ENCODE assay signal across 22 cellular contexts in the genomic region with DNA sequence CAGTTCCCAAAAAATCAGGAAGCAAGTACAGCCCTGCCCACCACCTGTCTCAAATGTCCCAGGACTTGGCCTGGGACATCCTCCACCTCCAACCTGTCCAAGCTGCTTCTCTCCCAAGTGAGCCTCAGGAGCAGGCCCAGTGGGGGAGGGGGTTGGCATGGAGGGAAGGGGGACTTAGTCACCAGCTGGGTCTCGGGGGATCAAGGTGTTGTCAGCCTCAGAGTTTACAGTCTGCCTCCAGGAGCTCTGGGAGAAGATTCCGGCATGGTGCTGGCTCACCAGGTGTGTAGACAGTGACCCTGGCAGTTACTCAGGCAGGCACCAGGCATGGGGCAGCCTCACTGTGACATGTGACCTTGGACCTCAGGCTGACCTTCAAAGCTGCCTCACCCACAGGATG. TPM values are rescaled to one million over a fixed set of nuclear protein-coding genes. Genes with fewer than 3 reads are reported as not detected.
DNase-seq lines count a peak whose midpoint lies in the region; ATAC-seq and TF ChIP-seq lines count a peak whose summit lies in the region.
"Had no signal": no experiment of that assay in that cellular context is flagged by ENCODE, and none has a peak within 500 bp of the region (broad histone marks: within the 10 kb centered on the region; RNA-seq: fewer than 3 reads in every experiment).

No MANE protein-coding gene starts in this region.

- peak; percentile 54 for DNase-seq in H7
- no peak for DNase-seq in mesenchymal stem cell
- DNase-seq in mucosa of descending colon: no peak
- DNase-seq in OCI-M2 (lab: John Stamatoyannopoulos, UW; ENCODE audit: unreplicated experiment): no peak
- no peak for DNase-seq in hypothalamus (lab: John Stamatoyannopoulos, UW)
- DNase-seq in kidney tubule cell (ENCODE audit: low spot score): no peak
- DNase-seq: activated CD4-positive, CD25-positive, alpha-beta regulatory T cell treated with anti-CD3 and anti-CD28 coated beads, Interleukin-2, amount 50 U/mL, for 72 hours; activated effector memory CD4-positive, alpha-beta T cell treated with anti-CD3 and anti-CD28 coated beads, Interleukin-2, amount 50 U/mL, for 16 hours; AML-193; Calu3; GOT3; kidney glomerular epithelial cell; NCI-H1436; NCI-H2227 treated with DMSO at 0.1 percent for 48 hours; NK-92 treated with Interleukin-12 subunit alpha and Interleukin-12 subunit beta, amount 100 ng/mL, for 24 hours; SHP77 treated with DMSO at 0.1 percent for 48 hours; stimulated activated naive CD8-positive, alpha-beta T cell treated with anti-CD3 and anti-CD28 coated beads, Interleukin-15, amount 100 ng/mL, for 72 hours had no signal

- no peak overlapping the region for H3K4ac ChIP-seq in mesenchymal stem cell (ENCODE audit: low read depth in 1 of 2, low read length in 2 of 2)

- no peak overlapping the region for H3K14ac ChIP-seq in mesenchymal stem cell (ENCODE audit: low read length in 2 of 2)

- H3K9me3 ChIP-seq in mesenchymal stem cell (ENCODE audit: control insufficient read depth, low read length): no peaks in the 10 kb centered on the region
- no peaks in the 10 kb centered on the region for H3K9me3 ChIP-seq in subcutaneous abdominal adipose tissue (ENCODE audit: control insufficient read depth in 5 of 5, low read length in 5 of 5)
- H3K9me3 ChIP-seq in mucosa of descending colon: no peaks in the 10 kb centered on the region

- H2BK12ac ChIP-seq in mesenchymal stem cell (ENCODE audit: low read length in 2 of 2): peak overlapping the region; percentile 4 to 11

- no peak for TF ChIP-seq CTCF in mucosa of descending colon (IDR thresholded peaks at IDR 0.05)

- intact Hi-C loops in mucosa of descending colon (cut with DNase I, micrococcal nuclease): no loop called here

- no peak overlapping the region for H3K4me3 ChIP-seq in H7 (ENCODE audit: insufficient read depth, low read depth, low read length)
- peak overlapping the region in 1 of 2 experiments; percentile 20 for H3K4me3 ChIP-seq in mesenchymal stem cell (ENCODE audit: insufficient read depth in 1 of 2, low read depth in 1 of 2, low read length in 2 of 2)
- no peak overlapping the region for H3K4me3 ChIP-seq in subcutaneous abdominal adipose tissue (ENCODE audit: low read depth in 1 of 5, low read length in 5 of 5)
- H3K4me3 ChIP-seq in mucosa of descending colon: no peak overlapping the region
- H3K4me3 ChIP-seq: GM12878 had no signal

- peaks cover 15% of the 10 kb centered on the region for H3K79me1 ChIP-seq in mesenchymal stem cell (replicated peaks; ENCODE audit: low read length, poor library complexity, severe bottlenecking)

- H2BK120ac ChIP-seq in mesenchymal stem cell (ENCODE audit: low read depth, low read length): no peak overlapping the region

- H3K27ac ChIP-seq in angular gyrus (ENCODE audit: low read depth, low read length) (peak overlapping the region; percentile 48), mesenchymal stem cell (ENCODE audit: low read length, poor library complexity, severe bottlenecking) (no peak overlapping the region), subcutaneous abdominal adipose tissue (ENCODE audit: low read depth, low read length) (peak overlapping the region; percentile 85)
- H3K27ac ChIP-seq: epithelial cell of prostate had no signal

- H3K18ac ChIP-seq in mesenchymal stem cell (ENCODE audit: low read depth in 1 of 2, low read length in 2 of 2): no peak overlapping the region

- H3K4me1 ChIP-seq in mesenchymal stem cell (ENCODE audit: control insufficient read depth, insufficient read depth, low read depth, low read length) (peaks cover 37% of the 10 kb centered on the region), subcutaneous abdominal adipose tissue (ENCODE audit: control insufficient read depth in 5 of 5, insufficient read depth in 5 of 5, low read length in 5 of 5) (peaks cover 27 to 83% (median 75%) of the 10 kb centered on the region in 5 donors), mucosa of descending colon (ENCODE audit: low read depth) (peaks cover 3% of the 10 kb centered on the region)

- no peak overlapping the region for H4K8ac ChIP-seq in mesenchymal stem cell (ENCODE audit: low read length)

- H3K4me2 ChIP-seq in mesenchymal stem cell (ENCODE audit: low read length, poor library complexity, severe bottlenecking): no peak overlapping the region

- H2BK5ac ChIP-seq in mesenchymal stem cell (ENCODE audit: low read depth, low read length, poor library complexity, severe bottlenecking): no peak overlapping the region

- 88% methylated on average over 2 of the region's 2 CpGs for WGBS in mesenchymal stem cell

- H2AK5ac ChIP-seq in mesenchymal stem cell (ENCODE audit: low read length, severe bottlenecking): peak overlapping the region; percentile 51

- no peak overlapping the region for H2AFZ ChIP-seq in mesenchymal stem cell (ENCODE audit: low read depth, low read length)

- no peaks in the 10 kb centered on the region for H3K27me3 ChIP-seq in H7 (ENCODE audit: control insufficient read depth, insufficient read depth, low read length)
- H3K27me3 ChIP-seq in mesenchymal stem cell (ENCODE audit: control insufficient read depth in 1 of 2, insufficient read depth in 1 of 2, low read length in 2 of 2): peaks cover 10 to 15% of the 10 kb centered on the region in 2 experiments
- no peaks in the 10 kb centered on the region for H3K27me3 ChIP-seq in subcutaneous abdominal adipose tissue (ENCODE audit: control insufficient read depth in 5 of 5, insufficient read depth in 4 of 5, low read length in 5 of 5)

- no peak overlapping the region for H3K23ac ChIP-seq in mesenchymal stem cell (ENCODE audit: low read length in 2 of 2)

- no peak for ATAC-seq in mucosa of descending colon
- ATAC-seq: GM12878; stimulated activated naive CD8-positive, alpha-beta T cell treated with anti-CD3 and anti-CD28 coated beads, Interleukin-15, amount 100 ng/mL, for 72 hours had no signal

- no peak overlapping the region for H4K91ac ChIP-seq in mesenchymal stem cell (ENCODE audit: low read length)

- peak overlapping the region; percentile 15 for H3K9ac ChIP-seq in mesenchymal stem cell (ENCODE audit: low read length)
- peak overlapping the region in 3 of 5 donors; percentile 1 to 28 (median 21) for H3K9ac ChIP-seq in subcutaneous abdominal adipose tissue (ENCODE audit: low read length in 5 of 5)

- H2BK15ac ChIP-seq in mesenchymal stem cell (ENCODE audit: low read depth, poor library complexity, severe bottlenecking): no peak overlapping the region

- H3K36me3 ChIP-seq in H7 (replicated peaks; ENCODE audit: control insufficient read depth, insufficient read depth, low read length) (no peaks in the 10 kb centered on the region), mesenchymal stem cell (ENCODE audit: control insufficient read depth in 1 of 2, insufficient read depth in 2 of 2, low read depth in 1 of 2, low read length in 2 of 2) (no peaks in the 10 kb centered on the region), subcutaneous abdominal adipose tissue (ENCODE audit: control insufficient read depth in 5 of 5, insufficient read depth in 5 of 5, low read length in 5 of 5) (no peaks in the 10 kb centered on the region), mucosa of descending colon (ENCODE audit: low read depth) (no peaks in the 10 kb centered on the region)

RNA-seq across cellular contexts. Expression of a gene that starts 19.7 kb away (rescaled TPM):
- 42.9 and 43.6 TPM in 2 replicates for total RNA-seq in H7 (2014; rRNA removed; shearing (Covaris generic))
- 1.4 TPM for polyA plus RNA-seq in mesenchymal stem cell (2013, experiment 1 of 2)
- 1.6 TPM for polyA plus RNA-seq in mesenchymal stem cell (2013, experiment 2 of 2)
- 10 to 100 TPM in 2 of 3 donors, 1 to 10 TPM in 1; 6.7 to 11.6 (median 11.0) TPM for total RNA-seq in mucosa of descending colon
- total RNA-seq: Calu3, HT1080 had no signal
